In the genomic region with DNA sequence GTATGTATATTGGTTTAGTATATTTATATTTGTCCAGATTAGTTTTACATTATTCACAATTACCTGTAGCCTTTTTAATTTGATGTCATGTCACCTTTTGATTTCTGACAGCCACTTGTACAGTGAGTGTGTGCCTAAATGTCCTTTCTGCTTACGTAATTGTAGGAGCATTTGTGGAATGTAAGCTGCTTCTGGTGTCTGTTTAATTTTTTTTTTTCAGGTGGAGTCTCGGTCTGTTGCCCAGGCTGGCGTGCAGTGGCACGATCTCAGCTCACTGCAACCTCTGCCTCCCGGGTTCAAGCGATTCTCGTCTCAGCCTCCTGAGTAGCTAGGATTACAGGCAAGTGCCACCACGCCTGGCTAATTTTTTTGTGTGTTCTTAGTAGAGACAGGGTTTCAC, we compare ENCODE assay signal across 24 cellular contexts.
"Had no signal": no experiment of that assay in that cellular context is flagged by ENCODE, and none has a peak within 500 bp of the region (broad histone marks: within the 10 kb centered on the region; RNA-seq: fewer than 3 reads in every experiment).

No MANE protein-coding gene starts in this region.

- H3K27ac ChIP-seq: brain microvascular endothelial cell, SK-N-MC had no signal

- DNase-seq: activated B cell treated with CpG ODN at 0.5 μM for 24 hours; activated CD4-positive, alpha-beta memory T cell treated with anti-CD3 and anti-CD28 coated beads for 36 hours; activated CD4-positive, alpha-beta T cell treated with anti-CD3 and anti-CD28 coated beads for 1 hour; activated CD4-positive, alpha-beta T cell treated with anti-CD3 and anti-CD28 coated beads, Interleukin-2, amount 10 ng/mL, durations not matched to agents 24 days and 14 days; activated CD8-positive, alpha-beta memory T cell treated with anti-CD3 and anti-CD28 coated beads for 24 hours; activated gamma-delta T cell treated with Interleukin-2 at 50 U/mL for 16 hours; activated naive CD4-positive, alpha-beta T cell treated with anti-CD3 and anti-CD28 coated beads, Interleukin-2, amount 10 ng/mL, durations not matched to agents 7 days and 5 days; activated naive CD8-positive, alpha-beta T cell treated with anti-CD3 and anti-CD28 coated beads for 36 hours; activated T-cell treated with anti-CD3 and anti-CD28 coated beads, Interleukin-2, amount 50 U/mL, for 72 hours; brain microvascular endothelial cell; IMR-90; KG1; NCI-H1092; NCI-H1417 treated with DMSO at 0.1 percent for 48 hours; NCI-H1694; NCI-H2029; NCI-H446; NCI-H524; PC-3; T-cell; T-helper 2 cell; T1000 had no signal

- H3K36me3 ChIP-seq: brain microvascular endothelial cell had no signal

- H3K27me3 ChIP-seq: brain microvascular endothelial cell had no signal

- FAIRE-seq: TTC549 had no signal

- H3K4me3 ChIP-seq: SK-N-MC had no signal
